ENCODE assay signal across 11 cellular contexts in the genomic region with DNA sequence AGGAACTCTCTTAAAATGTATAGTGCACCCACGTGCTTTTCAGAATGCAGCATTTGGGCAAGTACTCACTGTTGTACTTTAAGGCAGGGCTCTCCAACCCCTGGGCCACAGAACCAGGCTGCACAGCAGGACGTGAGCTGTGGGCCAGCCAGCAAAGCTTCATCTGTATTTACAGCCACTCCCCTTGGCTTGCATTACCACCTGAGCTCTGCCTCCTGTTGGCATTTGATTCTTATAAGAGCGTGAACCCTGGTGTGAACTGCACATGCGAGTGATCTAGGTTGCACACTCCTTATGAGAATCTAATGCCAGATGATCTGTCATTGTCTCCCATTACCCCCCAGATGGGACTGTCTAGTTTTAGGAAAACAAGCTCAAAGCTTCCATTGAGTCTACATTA. TPM values are rescaled to one million over a fixed set of nuclear protein-coding genes. Genes with fewer than 3 reads are reported as not detected.
A peak's percentile ranks its signal among the peaks of the same experiment; 100 is the strongest.
DNase-seq lines count a peak whose midpoint lies in the region; ATAC-seq and TF ChIP-seq lines count a peak whose summit lies in the region.
"Had no signal": no experiment of that assay in that cellular context is flagged by ENCODE, and none has a peak within 500 bp of the region (broad histone marks: within the 10 kb centered on the region; RNA-seq: fewer than 3 reads in every experiment).

No MANE protein-coding gene starts in this region.

- H2AFZ ChIP-seq in IMR-90 (replicated peaks; ENCODE audit: low read length, poor library complexity) = no peak overlapping the region

- no peak for ATAC-seq in IMR-90 (ENCODE audit: low read depth)
- ATAC-seq: heart left ventricle had no signal

- 100% methylated on average over 1 of the region's 4 CpGs; no CpG with 5 or more reads in 1 of the 2 experiments for WGBS in IMR-90 (ENCODE audit: extremely low coverage in 2 of 2, insufficient read length in 1 of 2), 2 experiments

- H3K27ac ChIP-seq in CD4-positive, alpha-beta memory T cell (ENCODE audit: low read depth, low read length) = no peak overlapping the region
- no peak overlapping the region for H3K27ac ChIP-seq in IMR-90 (ENCODE audit: insufficient read depth, low read length)
- H3K27ac ChIP-seq: heart left ventricle, sigmoid colon had no signal

- DNase-seq in CD4-positive, alpha-beta memory T cell = no peak
- DNase-seq in IMR-90 = no peak
- no peak for DNase-seq in HuH-7 (ENCODE audit: low spot score)
- no peak for DNase-seq in NCI-H1092 (lab: John Stamatoyannopoulos, UW)
- no peak for DNase-seq in NCI-H2029 (lab: John Stamatoyannopoulos, UW)
- DNase-seq in cortex of kidney (lab: John Stamatoyannopoulos, UW) = no peak
- DNase-seq: effector memory CD4-positive, alpha-beta T cell; sigmoid colon had no signal

- peak overlapping the region in 5 of 7 donors; percentile 33 to 84 (median 73) for H3K27ac Mint-ChIP-seq in CD4-positive, alpha-beta memory T cell
- H3K27ac Mint-ChIP-seq in brain (peak overlapping the region in 1 of 5 experiments; percentile 13), nephron (no peak overlapping the region)

- no peak overlapping the region for H2AK5ac ChIP-seq in IMR-90 (ENCODE audit: low read depth, low read length)

- no peak overlapping the region for H2BK5ac ChIP-seq in IMR-90 (ENCODE audit: low read depth, low read length, poor library complexity, severe bottlenecking)

- no peak for TF ChIP-seq CTCF in IMR-90 (conservative IDR thresholded peaks at IDR 0.05; ENCODE audit: low read depth, low read length)
- TF ChIP-seq CTCF in brain (conservative IDR thresholded peaks at IDR 0.05) = no peak
- TF ChIP-seq CTCF in nephron (IDR thresholded peaks at IDR 0.05; ENCODE audit: unreplicated experiment in 3 of 3) = no peak

- H4K20me1 ChIP-seq in IMR-90 (ENCODE audit: insufficient read depth, low read length) = peaks cover 28% of the 10 kb centered on the region; the same call in 1 of the 2 replicates

- H3K4me1 Mint-ChIP-seq in CD4-positive, alpha-beta memory T cell = peaks cover 33 to 58% (median 45%) of the 10 kb centered on the region in 4 donors
- H3K4me1 Mint-ChIP-seq in brain (peaks cover 5% of the 10 kb centered on the region), nephron (peaks cover 39% of the 10 kb centered on the region)

- no peak for TF ChIP-seq RAD21 in IMR-90 (IDR thresholded peaks at IDR 0.05; ENCODE audit: low read length)

- H3K27me3 Mint-ChIP-seq in CD4-positive, alpha-beta memory T cell = no peaks in the 10 kb centered on the region
- H3K27me3 Mint-ChIP-seq in brain = no peaks in the 10 kb centered on the region
- H3K27me3 Mint-ChIP-seq in nephron (ENCODE audit: low read depth) = no peaks in the 10 kb centered on the region

- no peak overlapping the region for H3K56ac ChIP-seq in IMR-90 (ENCODE audit: extremely low read depth, insufficient read depth, low read length)

- no TSS peak for BruUV-seq in IMR-90 (replicated peaks; lab: Mats Ljungman, UMichigan)

- intact Hi-C loops in CD4-positive, alpha-beta memory T cell (cut with micrococcal nuclease) = no loop called here
- intact Hi-C loops in IMR-90 (cut with micrococcal nuclease) = no loop called here

- in situ Hi-C loops in IMR-90 (cut with MboI; ENCODE audit: low sequenced_read_pairs) = no loop called here

- H2BK15ac ChIP-seq in IMR-90 (ENCODE audit: low read depth, low read length) = no peak overlapping the region

- no peak overlapping the region for H3K9ac ChIP-seq in IMR-90 (ENCODE audit: low read depth, low read length)

- dilution Hi-C loops in IMR-90 (cut with HindIII; ENCODE audit: low sequenced_read_pairs, unreplicated experiment) = no loop called here

- no peak overlapping the region for H4K91ac ChIP-seq in IMR-90 (ENCODE audit: insufficient read depth, low read depth, low read length)

- H3K36me3 ChIP-seq in CD4-positive, alpha-beta memory T cell (ENCODE audit: insufficient read depth, low read length) = peaks cover 6% of the 10 kb centered on the region
- peaks cover 13% of the 10 kb centered on the region for H3K36me3 ChIP-seq in IMR-90 (ENCODE audit: control insufficient read depth, insufficient read depth, low read length)

- no peak overlapping the region for H4K8ac ChIP-seq in IMR-90 (ENCODE audit: low read depth in 2 of 2, low read length in 2 of 2)

- no peak overlapping the region for H3K4ac ChIP-seq in IMR-90 (ENCODE audit: low read depth, low read length)

- H3K79me1 ChIP-seq in IMR-90 (ENCODE audit: low read depth in 1 of 2, low read length in 2 of 2) = peaks cover 16 to 33% of the 10 kb centered on the region in 2 experiments

- POLR2A ChIA-PET in CD4-positive, alpha-beta memory T cell (lab: Charles Lee; ENCODE audit: partially characterized antibody) = no interaction called here
- POLR2A ChIA-PET in IMR-90 (lab: Charles Lee; ENCODE audit: unreplicated experiment) = no interaction called here

- H4K5ac ChIP-seq in IMR-90 (ENCODE audit: low read depth, low read length) = no peak overlapping the region

- peak overlapping the region in 6 of 8 donors; percentile 16 to 86 (median 64) for H3K4me3 Mint-ChIP-seq in CD4-positive, alpha-beta memory T cell
- H3K4me3 Mint-ChIP-seq in brain = peak overlapping the region in 4 of 5 experiments; percentile 49 to 82 (median 55)
- H3K4me3 Mint-ChIP-seq in nephron = peak overlapping the region; percentile 26 to 69 (median 46)

- no peak overlapping the region for H3K4me3 ChIP-seq in CD4-positive, alpha-beta memory T cell (ENCODE audit: low read length in 2 of 2)
- no peak overlapping the region for H3K4me3 ChIP-seq in IMR-90 (ENCODE audit: insufficient read depth, low read depth, low read length)
- H3K4me3 ChIP-seq: sigmoid colon had no signal

- H3K9me1 ChIP-seq in IMR-90 (ENCODE audit: insufficient read depth, low read length) = peaks cover 3% of the 10 kb centered on the region; the same call in 1 of the 2 replicates

- no peak for TF ChIP-seq POLR2A in IMR-90 (IDR thresholded peaks at IDR 0.05; ENCODE audit: low read depth, low read length)

- no peak overlapping the region for H3K14ac ChIP-seq in IMR-90 (replicated peaks; ENCODE audit: low read depth, low read length)

- 0 out of 2 replicates have a peak overlapping the region, but pooled peaks have one; percentile 6 for H3K4me2 ChIP-seq in IMR-90 (ENCODE audit: low read depth, low read length)

- CTCF ChIA-PET in CD4-positive, alpha-beta memory T cell (lab: Charles Lee; ENCODE audit: partially characterized antibody) = interaction anchor here (0.6 to 2.2 kb wide), 2 partner anchors 11 to 606 kb away, joined by 3 to 7 read pairs; no protein-coding TSS in a partner anchor
- CTCF ChIA-PET in IMR-90 (lab: Yijun Ruan, JAX) = interaction anchor here (0.6 kb wide), 1 partner anchor 23 kb away, joined by 3 read pairs; no protein-coding TSS in a partner anchor

- peaks cover 30 to 45% of the 10 kb centered on the region in 2 donors for H3K36me3 Mint-ChIP-seq in CD4-positive, alpha-beta memory T cell
- peaks cover 25% of the 10 kb centered on the region for H3K36me3 Mint-ChIP-seq in brain
- H3K36me3 Mint-ChIP-seq in nephron (ENCODE audit: low read depth) = peaks cover 47% of the 10 kb centered on the region

- H2BK20ac ChIP-seq in IMR-90 (ENCODE audit: low read depth, low read length) = no peak overlapping the region

- no peak overlapping the region for H2BK120ac ChIP-seq in IMR-90 (ENCODE audit: low read depth, low read length)

- no peak overlapping the region for H2AK9ac ChIP-seq in IMR-90 (replicated peaks; ENCODE audit: low read depth, low read length, poor library complexity)

- no peaks in the 10 kb centered on the region for H3K27me3 ChIP-seq in CD4-positive, alpha-beta memory T cell (ENCODE audit: insufficient read depth, low read length)
- H3K27me3 ChIP-seq in IMR-90 (ENCODE audit: control insufficient read depth, insufficient read depth, low read length) = no peaks in the 10 kb centered on the region
- H3K27me3 ChIP-seq: heart left ventricle, sigmoid colon had no signal

- no peak overlapping the region for H3K18ac ChIP-seq in IMR-90 (ENCODE audit: low read depth, low read length)

- peaks cover 67% of the 10 kb centered on the region for H3K4me1 ChIP-seq in CD4-positive, alpha-beta memory T cell (ENCODE audit: insufficient read depth, low read length)
- H3K4me1 ChIP-seq in IMR-90 (ENCODE audit: control insufficient read depth, insufficient read depth, low read length) = 0 out of 2 replicates have a peak, but pooled peaks cover 2% of the 10 kb centered on the region

- no peaks in the 10 kb centered on the region for H3K9me3 Mint-ChIP-seq in CD4-positive, alpha-beta memory T cell
- H3K9me3 Mint-ChIP-seq in brain (peaks cover 0 to 8% (median 0%) of the 10 kb centered on the region in 5 experiments), nephron (no peaks in the 10 kb centered on the region)

- H3K23ac ChIP-seq in IMR-90 (ENCODE audit: low read depth, low read length) = no peak overlapping the region

- H3K9me3 ChIP-seq in CD4-positive, alpha-beta memory T cell (ENCODE audit: control insufficient read depth in 1 of 2, low read length in 2 of 2) = no peaks in the 10 kb centered on the region
- H3K9me3 ChIP-seq in IMR-90 (ENCODE audit: control insufficient read depth, insufficient read depth, low read length) = no peaks in the 10 kb centered on the region
- H3K9me3 ChIP-seq: heart left ventricle, sigmoid colon had no signal

TF ChIP-seq in IMR-90, 13 proteins besides CTCF, POLR2A, EP300 and RAD21 (continues in another document):
- TF ChIP-seq, protein P1, sequence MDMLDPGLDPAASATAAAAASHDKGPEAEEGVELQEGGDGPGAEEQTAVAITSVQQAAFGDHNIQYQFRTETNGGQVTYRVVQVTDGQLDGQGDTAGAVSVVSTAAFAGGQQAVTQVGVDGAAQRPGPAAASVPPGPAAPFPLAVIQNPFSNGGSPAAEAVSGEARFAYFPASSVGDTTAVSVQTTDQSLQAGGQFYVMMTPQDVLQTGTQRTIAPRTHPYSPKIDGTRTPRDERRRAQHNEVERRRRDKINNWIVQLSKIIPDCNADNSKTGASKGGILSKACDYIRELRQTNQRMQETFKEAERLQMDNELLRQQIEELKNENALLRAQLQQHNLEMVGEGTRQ (IDR thresholded peaks at IDR 0.05; ENCODE audit: low read depth, low read length) = no peak
- no peak for TF ChIP-seq NFE2L2 (IDR thresholded peaks at IDR 0.05; ENCODE audit: low read depth, low read length)
- no peak for TF ChIP-seq MAZ (IDR thresholded peaks at IDR 0.05; ENCODE audit: borderline replicate concordance, low read depth, low read length)
- no peak for TF ChIP-seq SMC3 (IDR thresholded peaks at IDR 0.05; ENCODE audit: low read depth, low read length)
- no peak for TF ChIP-seq FOS (IDR thresholded peaks at IDR 0.05; ENCODE audit: low read depth, low read length)
- TF ChIP-seq RFX5 (IDR thresholded peaks at IDR 0.05; ENCODE audit: low read depth, low read length) = no peak
- TF ChIP-seq RCOR1 (IDR thresholded peaks at IDR 0.05; ENCODE audit: insufficient replicate concordance, low read length) = no peak
- TF ChIP-seq MAFK (IDR thresholded peaks at IDR 0.05; ENCODE audit: low read depth, low read length) = no peak

RNA-seq across cellular contexts. Expression of a gene that starts 3.0 kb away (rescaled TPM):
- 100 to 1,000 TPM; 145 to 148 TPM for total RNA-seq in CD4-positive, alpha-beta memory T cell
- 100 to 1,000 TPM; 167 to 221 TPM for polyA plus RNA-seq in CD4-positive, alpha-beta memory T cell
- total RNA-seq in IMR-90 (2012; rRNA removed) = 53.8 and 238 TPM in 2 replicates
- polyA plus RNA-seq in IMR-90 (2012; rRNA removed) (67.8 and 77.2 TPM in 2 replicates), brain (ENCODE audit: insufficient read depth, low read depth, low replicate concordance) (80.0 TPM)
- polyA plus RNA-seq in IMR-90 (2012; cell fraction: cytosol; rRNA removed) = 27.7 and 30.2 TPM in 2 replicates
- polyA plus RNA-seq in IMR-90 (2012; cell fraction: nucleus; rRNA removed; ENCODE audit: low replicate concordance) = 10.2 and 52.0 TPM in 2 replicates

Comparison
In these comparisons a context has a peak if more than half of its experiments do, and no peak if none do; other contexts are left out.
1. H3K27ac Mint-ChIP-seq: peak in CD4-positive, alpha-beta memory T cell (5 of 7); none in nephron (0 of 3).
2. Peak in every context shown above with its lines, with median percentiles within 50 percentile points of each other: H3K4me3 Mint-ChIP-seq.